In the genomic region with DNA sequence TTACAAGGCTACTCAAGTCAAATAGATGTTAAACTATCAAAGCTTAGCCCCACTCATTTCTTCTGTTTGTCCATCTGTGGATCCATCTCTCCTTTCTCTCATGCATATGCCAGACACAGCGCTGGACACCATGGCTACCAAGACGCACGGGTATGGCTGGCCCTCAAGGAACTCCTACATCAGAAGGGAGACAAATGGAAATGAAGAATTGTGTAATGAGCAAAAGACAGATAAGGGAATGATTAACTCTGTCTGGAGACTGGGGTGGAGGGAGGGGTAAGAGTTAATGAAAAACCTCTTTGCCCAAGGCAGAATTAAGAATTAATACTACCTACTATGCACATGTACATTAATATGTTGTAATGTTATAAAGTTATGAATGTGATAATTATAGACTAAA, we compare ENCODE assay signal across 27 cellular contexts.
"Had no signal": no experiment of that assay in that cellular context is flagged by ENCODE, and none has a peak within 500 bp of the region (broad histone marks: within the 10 kb centered on the region; RNA-seq: fewer than 3 reads in every experiment).

No MANE protein-coding gene starts in this region.

- FAIRE-seq: endothelial cell of umbilical vein had no signal

- H3K4me1 ChIP-seq: colonic mucosa, esophagus muscularis mucosa, gastroesophageal sphincter, suprapubic skin, transverse colon, upper lobe of right lung, uterus had no signal

- ATAC-seq: foreskin keratinocyte; gastroesophageal sphincter; heart left ventricle; left lobe of liver; naive thymus-derived CD8-positive, alpha-beta T cell; sciatic nerve; stimulated activated naive CD8-positive, alpha-beta T cell treated with anti-CD3 and anti-CD28 coated beads, Interleukin-15, amount 100 ng/mL, for 72 hours; upper lobe of right lung had no signal

- H3K4me2 ChIP-seq: hepatocyte, smooth muscle cell had no signal

- DNase-seq: colonic mucosa; effector CD8-positive, alpha-beta T cell; foreskin keratinocyte; heart left ventricle; midbrain; naive thymus-derived CD8-positive, alpha-beta T cell; occipital lobe; ovary; stimulated activated CD4-positive, alpha-beta T cell treated with anti-CD3 and anti-CD28 coated beads, Interleukin-12 subunit alpha, Interleukin-12 subunit beta, amount 100 ng/mL, for 4 hours; stimulated activated CD4-positive, alpha-beta T cell treated with anti-CD3 and anti-CD28 coated beads, Interleukin-1b, Interleukin-23, amount 100 ng/mL, for 48 hours; stimulated activated CD4-positive, alpha-beta T cell treated with anti-CD3 and anti-CD28 coated beads, Interleukin-4, amount 100 ng/mL, for 1 hour; stimulated activated CD8-positive, alpha-beta memory T cell treated with anti-CD3 and anti-CD28 coated beads, Interleukin-4, amount 100 ng/mL, for 48 hours; stimulated activated naive CD4-positive, alpha-beta T cell; stimulated activated naive CD8-positive, alpha-beta T cell treated with anti-CD3 and anti-CD28 coated beads, Interleukin-15, amount 100 ng/mL, for 72 hours; transverse colon; upper lobe of right lung; uterus had no signal

- H3K4me3 ChIP-seq: colonic mucosa, esophagus muscularis mucosa, gastroesophageal sphincter, heart left ventricle, hepatocyte, lung, ovary, right atrium auricular region, smooth muscle cell, suprapubic skin, transverse colon, upper lobe of right lung, uterus had no signal

- H3K36me3 ChIP-seq: colonic mucosa, esophagus muscularis mucosa, gastroesophageal sphincter, heart left ventricle, ovary, right atrium auricular region, suprapubic skin, transverse colon, upper lobe of right lung, uterus had no signal

- H3K27me3 ChIP-seq: colonic mucosa, esophagus muscularis mucosa, gastroesophageal sphincter, heart left ventricle, hepatocyte, ovary, right atrium auricular region, suprapubic skin, transverse colon, upper lobe of right lung, uterus had no signal

- H3K27ac ChIP-seq: colonic mucosa, esophagus muscularis mucosa, foreskin keratinocyte, gastroesophageal sphincter, heart left ventricle, hepatocyte, ovary, right atrium auricular region, suprapubic skin, transverse colon, upper lobe of right lung, uterus had no signal
